ENCODE assay signal across 21 cellular contexts in the genomic region with DNA sequence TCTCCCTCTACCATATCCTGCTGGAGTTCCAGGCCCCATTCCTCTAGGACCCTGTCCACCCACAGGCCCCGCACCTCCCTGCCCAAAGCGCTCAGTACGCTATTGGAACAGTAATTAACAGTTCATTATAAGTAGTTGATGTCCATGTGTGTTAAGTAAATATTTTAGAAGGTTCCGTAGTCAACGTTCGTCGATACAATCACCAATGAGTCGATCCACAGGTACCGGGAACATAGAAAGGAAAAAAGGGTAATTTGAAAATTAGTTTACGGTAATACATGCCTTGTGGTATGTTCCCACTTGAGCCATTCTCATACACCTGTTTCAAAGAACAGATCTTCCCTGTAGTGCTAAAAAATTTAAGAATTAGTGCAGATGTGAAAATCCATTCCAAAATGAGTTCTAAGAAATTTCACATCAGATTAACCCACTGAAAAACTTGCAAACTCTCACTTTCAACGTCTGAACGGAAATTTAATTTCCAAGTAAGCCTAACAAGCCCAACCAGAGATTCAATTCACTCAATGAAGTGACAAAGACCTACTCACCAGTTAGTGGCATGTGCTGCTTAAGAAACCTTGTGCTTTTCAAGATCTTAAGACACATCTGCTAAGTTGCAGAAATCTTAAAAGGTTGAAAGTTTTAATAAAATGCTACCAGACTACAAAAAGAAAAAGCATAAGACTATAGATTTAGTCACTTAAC. TPM values are rescaled to one million over a fixed set of nuclear protein-coding genes. Genes with fewer than 3 reads are reported as not detected.
DNase-seq lines count a peak whose midpoint lies in the region; FAIRE-seq and TF ChIP-seq lines count a peak whose summit lies in the region.
"Had no signal": no experiment of that assay in that cellular context is flagged by ENCODE, and none has a peak within 500 bp of the region (broad histone marks: within the 10 kb centered on the region; RNA-seq: fewer than 3 reads in every experiment).

No MANE protein-coding gene starts in this region.

- POLR2A ChIA-PET in endothelial cell of umbilical vein (lab: Charles Lee): no interaction called here

- CTCF ChIA-PET in endothelial cell of umbilical vein (lab: Charles Lee): no interaction called here

- no peak for FAIRE-seq in endothelial cell of umbilical vein (lab: Jason Lieb, UNC)
- FAIRE-seq: islet of Langerhans had no signal

- H3K4me1 Mint-ChIP-seq in activated naive CD4-positive, alpha-beta T cell treated with anti-CD3 and anti-CD28 coated beads, Interleukin-2, amount 50 U/mL, for 24 hours: peaks cover 100% of the 10 kb centered on the region
- peaks cover 96% of the 10 kb centered on the region for H3K4me1 Mint-ChIP-seq in activated T-helper 1 cell treated with anti-CD3 and anti-CD28 coated beads, Interleukin-12 subunit alpha, Interleukin-12 subunit beta, Interleukin-2, Interleukin-4 antibody, amounts not matched to agents 30 ng/mL and 10 ng/mL and 1 ng/mL, durations not matched to agents 14 hours and 24 hours and 36 hours (ENCODE audit: low read depth)
- peaks cover 58% of the 10 kb centered on the region for H3K4me1 Mint-ChIP-seq in type B pancreatic cell (ENCODE audit: unreplicated experiment)
- H3K4me1 Mint-ChIP-seq in CD14-positive monocyte: peaks cover 23% of the 10 kb centered on the region

- no peak for DNase-seq in activated naive CD4-positive, alpha-beta T cell (lab: John Stamatoyannopoulos, UW)
- no peak for DNase-seq in activated T-helper 1 cell treated with anti-CD3 and anti-CD28 coated beads, Interleukin-12 subunit alpha, Interleukin-12 subunit beta, Interleukin-2, Interleukin-4 antibody, amounts not matched to agents 30 ng/mL and 10 ng/mL and 1 ng/mL, durations not matched to agents 14 hours and 24 hours and 36 hours (ENCODE audit: low spot score)
- DNase-seq in endothelial cell of umbilical vein (ENCODE audit: low read depth, low spot score) (no peak), type B pancreatic cell (ENCODE audit: extremely low spot score, unreplicated experiment) (no peak), CD14-positive monocyte (ENCODE audit: low spot score) (no peak), COR-L47 (lab: John Stamatoyannopoulos, UW) (no peak), uterus (no peak)
- DNase-seq: activated CD4-positive, alpha-beta T cell treated with anti-CD3 and anti-CD28 coated beads for 1 hour; brain microvascular endothelial cell; dermis blood vessel endothelial cell; heart left ventricle; naive B cell; NCI-H187; NCI-H510A treated with DMSO at 0.1 percent for 48 hours; retina; Right ventricle myocardium superior; stimulated activated CD4-positive, alpha-beta T cell treated with anti-CD3 and anti-CD28 coated beads, Interleukin-15, amount 100 ng/mL, for 24 hours had no signal

- H3K36me3 ChIP-seq in endothelial cell of umbilical vein (ENCODE audit: control insufficient read depth in 2 of 2, extremely low read depth in 1 of 2, insufficient read depth in 2 of 2, low read length in 2 of 2): peaks cover 63 to 90% of the 10 kb centered on the region in 2 experiments
- no peaks in the 10 kb centered on the region for H3K36me3 ChIP-seq in uterus

- peak overlapping the region; percentile 76 for H3K27ac Mint-ChIP-seq in activated naive CD4-positive, alpha-beta T cell treated with anti-CD3 and anti-CD28 coated beads, Interleukin-2, amount 50 U/mL, for 24 hours
- H3K27ac Mint-ChIP-seq in activated T-helper 1 cell treated with anti-CD3 and anti-CD28 coated beads, Interleukin-12 subunit alpha, Interleukin-12 subunit beta, Interleukin-2, Interleukin-4 antibody, amounts not matched to agents 30 ng/mL and 10 ng/mL and 1 ng/mL, durations not matched to agents 14 hours and 24 hours and 36 hours: peak overlapping the region; percentile 64
- H3K27ac Mint-ChIP-seq in type B pancreatic cell: peak overlapping the region; percentile 69
- peak overlapping the region in 3 of 7 donors; percentile 21 to 53 (median 24) for H3K27ac Mint-ChIP-seq in CD14-positive monocyte

- peaks cover 64% of the 10 kb centered on the region for H4K20me1 ChIP-seq in endothelial cell of umbilical vein (replicated peaks; ENCODE audit: control insufficient read depth, extremely low read depth, insufficient read depth, low read length)

- no peaks in the 10 kb centered on the region for H3K9me3 Mint-ChIP-seq in activated naive CD4-positive, alpha-beta T cell treated with anti-CD3 and anti-CD28 coated beads, Interleukin-2, amount 50 U/mL, for 24 hours
- no peaks in the 10 kb centered on the region for H3K9me3 Mint-ChIP-seq in activated T-helper 1 cell treated with anti-CD3 and anti-CD28 coated beads, Interleukin-12 subunit alpha, Interleukin-12 subunit beta, Interleukin-2, Interleukin-4 antibody, amounts not matched to agents 30 ng/mL and 10 ng/mL and 1 ng/mL, durations not matched to agents 14 hours and 24 hours and 36 hours
- H3K9me3 Mint-ChIP-seq in type B pancreatic cell: no peaks in the 10 kb centered on the region
- peaks cover 0 to 3% (median 0%) of the 10 kb centered on the region in 7 donors for H3K9me3 Mint-ChIP-seq in CD14-positive monocyte
- H3K9me3 Mint-ChIP-seq: naive B cell had no signal

- no peaks in the 10 kb centered on the region for H3K27me3 Mint-ChIP-seq in activated naive CD4-positive, alpha-beta T cell treated with anti-CD3 and anti-CD28 coated beads, Interleukin-2, amount 50 U/mL, for 24 hours
- no peaks in the 10 kb centered on the region for H3K27me3 Mint-ChIP-seq in activated T-helper 1 cell treated with anti-CD3 and anti-CD28 coated beads, Interleukin-12 subunit alpha, Interleukin-12 subunit beta, Interleukin-2, Interleukin-4 antibody, amounts not matched to agents 30 ng/mL and 10 ng/mL and 1 ng/mL, durations not matched to agents 14 hours and 24 hours and 36 hours (ENCODE audit: insufficient read depth)
- H3K27me3 Mint-ChIP-seq in type B pancreatic cell: no peaks in the 10 kb centered on the region
- H3K27me3 Mint-ChIP-seq in CD14-positive monocyte (ENCODE audit: low read depth in 3 of 3): peaks cover 0 to 4% (median 0%) of the 10 kb centered on the region in 3 donors
- H3K27me3 Mint-ChIP-seq: naive B cell had no signal

- peaks cover 48% of the 10 kb centered on the region for H3K36me3 Mint-ChIP-seq in activated naive CD4-positive, alpha-beta T cell treated with anti-CD3 and anti-CD28 coated beads, Interleukin-2, amount 50 U/mL, for 24 hours
- H3K36me3 Mint-ChIP-seq in activated T-helper 1 cell treated with anti-CD3 and anti-CD28 coated beads, Interleukin-12 subunit alpha, Interleukin-12 subunit beta, Interleukin-2, Interleukin-4 antibody, amounts not matched to agents 30 ng/mL and 10 ng/mL and 1 ng/mL, durations not matched to agents 14 hours and 24 hours and 36 hours (ENCODE audit: low read depth): peaks cover 91% of the 10 kb centered on the region
- peaks cover 80% of the 10 kb centered on the region for H3K36me3 Mint-ChIP-seq in type B pancreatic cell
- H3K36me3 Mint-ChIP-seq in CD14-positive monocyte: peaks cover 96 to 99% of the 10 kb centered on the region in 2 donors

- TF ChIP-seq POLR2A in endothelial cell of umbilical vein (IDR thresholded peaks at IDR 0.05; ENCODE audit: low read depth, low read length) (no peak), uterus (IDR thresholded peaks at IDR 0.05) (no peak)

- H3K27ac ChIP-seq in endothelial cell of umbilical vein (ENCODE audit: insufficient read depth, low read depth, low read length) (no peak overlapping the region), uterus (no peak overlapping the region)
- H3K27ac ChIP-seq: brain microvascular endothelial cell, esophagus muscularis mucosa, heart left ventricle had no signal

- no peaks in the 10 kb centered on the region for H3K9me3 ChIP-seq in endothelial cell of umbilical vein (replicated peaks; ENCODE audit: control insufficient read depth, insufficient read depth, low read length)
- no peaks in the 10 kb centered on the region for H3K9me3 ChIP-seq in uterus
- H3K9me3 ChIP-seq: esophagus muscularis mucosa, heart left ventricle had no signal

- TF ChIP-seq CTCF in endothelial cell of umbilical vein (IDR thresholded peaks at IDR 0.05; ENCODE audit: extremely low read depth in 1 of 2, insufficient read depth in 1 of 2, low read depth in 1 of 2, low read length in 2 of 2) (no peak), type B pancreatic cell (conservative IDR thresholded peaks at IDR 0.05) (no peak), CD14-positive monocyte (IDR thresholded peaks at IDR 0.05) (no peak), uterus (IDR thresholded peaks at IDR 0.05) (no peak)

- peak overlapping the region; percentile 76 for H3K4me3 Mint-ChIP-seq in activated naive CD4-positive, alpha-beta T cell treated with anti-CD3 and anti-CD28 coated beads, Interleukin-2, amount 50 U/mL, for 24 hours
- peak overlapping the region; percentile 34 for H3K4me3 Mint-ChIP-seq in activated T-helper 1 cell treated with anti-CD3 and anti-CD28 coated beads, Interleukin-12 subunit alpha, Interleukin-12 subunit beta, Interleukin-2, Interleukin-4 antibody, amounts not matched to agents 30 ng/mL and 10 ng/mL and 1 ng/mL, durations not matched to agents 14 hours and 24 hours and 36 hours
- H3K4me3 Mint-ChIP-seq in type B pancreatic cell (peak overlapping the region; percentile 71), CD14-positive monocyte (no peak overlapping the region)

- H3K9me1 ChIP-seq in endothelial cell of umbilical vein (replicated peaks; ENCODE audit: control insufficient read depth, extremely low read depth, insufficient read depth, low read length): no peaks in the 10 kb centered on the region

- no peak overlapping the region for H3K4me2 ChIP-seq in endothelial cell of umbilical vein (ENCODE audit: insufficient read depth, low read length)

- dilution Hi-C loops in endothelial cell of umbilical vein (cut with MboI; ENCODE audit: extremely low pct_ligation_motif_present, low sequenced_read_pairs): no loop called here

- H3K9ac ChIP-seq in endothelial cell of umbilical vein (replicated peaks; ENCODE audit: extremely low read depth, insufficient read depth, low read length): no peak overlapping the region

- H3K4me3 ChIP-seq in endothelial cell of umbilical vein (replicated peaks in 1 of 3; ENCODE audit: insufficient read depth in 1 of 3, low read depth in 1 of 3, low read length in 3 of 3) (no peak overlapping the region), uterus (no peak overlapping the region)
- H3K4me3 ChIP-seq: esophagus muscularis mucosa, heart left ventricle, lung had no signal

- peaks cover 97% of the 10 kb centered on the region for H3K79me2 ChIP-seq in endothelial cell of umbilical vein (ENCODE audit: control insufficient read depth, insufficient read depth, low read length)

- H3K27me3 ChIP-seq in endothelial cell of umbilical vein (ENCODE audit: control insufficient read depth in 2 of 2, insufficient read depth in 2 of 2, low read length in 2 of 2): no peaks in the 10 kb centered on the region
- no peaks in the 10 kb centered on the region for H3K27me3 ChIP-seq in uterus
- H3K27me3 ChIP-seq: brain microvascular endothelial cell, esophagus muscularis mucosa, heart left ventricle had no signal

- intact Hi-C loops in activated T-helper 1 cell treated with anti-CD3 and anti-CD28 coated beads, Interleukin-12 subunit alpha, Interleukin-12 subunit beta, Interleukin-2, Interleukin-4 antibody, amounts not matched to agents 30 ng/mL and 10 ng/mL and 1 ng/mL, durations not matched to agents 14 hours and 24 hours and 36 hours (cut with micrococcal nuclease): loop anchor here (5.0 kb wide), 1 partner anchor 197 kb away; the partner anchor contains the start of gene TMEM35B
- intact Hi-C loops in endothelial cell of umbilical vein (cut with micrococcal nuclease): no loop called here
- intact Hi-C loops in CD14-positive monocyte (cut with micrococcal nuclease): no loop called here
- intact Hi-C loops in uterus (cut with DNase I; ENCODE audit: low total_unique reads): no loop called here

- H2AFZ ChIP-seq in endothelial cell of umbilical vein (ENCODE audit: low read depth, low read length): no peak overlapping the region

- H3K4me1 ChIP-seq in endothelial cell of umbilical vein (ENCODE audit: control insufficient read depth, extremely low read depth, insufficient read depth, low read length) (peaks cover 40% of the 10 kb centered on the region), uterus (peaks cover 9 to 10% of the 10 kb centered on the region in 2 donors)

- BruUV-seq in endothelial cell of umbilical vein (replicated peaks; lab: Mats Ljungman, UMichigan): no TSS peak

RNA-seq across cellular contexts. Expression of gene SFPQ, which starts 8.3 kb away (rescaled TPM):
- total RNA-seq in activated T-helper 1 cell treated with anti-CD3 and anti-CD28 coated beads, Interleukin-12 subunit alpha, Interleukin-12 subunit beta, Interleukin-2, Interleukin-4 antibody, amounts not matched to agents 30 ng/mL and 10 ng/mL and 1 ng/mL, durations not matched to agents 14 hours and 24 hours and 36 hours: 398 and 404 TPM in 2 replicates
- total RNA-seq in endothelial cell of umbilical vein (413 and 415 TPM in 2 replicates), type B pancreatic cell (ENCODE audit: low replicate concordance) (256 and 445 TPM in 2 replicates), uterus (100 to 1,000 TPM in 3 of 4 donors, 10 to 100 TPM in 1; 82.1 to 310 (median 200) TPM)
- polyA plus RNA-seq in endothelial cell of umbilical vein (100 and 104 TPM in 2 replicates), CD14-positive monocyte (10 to 100 TPM; 80.8 to 89.2 TPM)
- polyA plus RNA-seq in endothelial cell of umbilical vein (2011; cell fraction: cytosol; rRNA removed): 70.6 and 76.8 TPM in 2 replicates
- polyA plus RNA-seq in endothelial cell of umbilical vein (2011; cell fraction: nucleus; rRNA removed): 563 and 666 TPM in 2 replicates
- 226 and 289 TPM in 2 replicates for polyA plus RNA-seq in endothelial cell of umbilical vein (2012)
- polyA minus RNA-seq in endothelial cell of umbilical vein: 145 and 149 TPM in 2 replicates
- 52.1 TPM for polyA minus RNA-seq in endothelial cell of umbilical vein (2011; cell fraction: cytosol; rRNA and poly(A)+ RNA removed)
- 312 and 370 TPM in 2 replicates for polyA minus RNA-seq in endothelial cell of umbilical vein (2011; cell fraction: nucleus; rRNA and poly(A)+ RNA removed)

Comparison
In these comparisons a context has a peak if more than half of its experiments do, and no peak if none do; other contexts are left out.
1. H3K4me3 Mint-ChIP-seq: peak in activated naive CD4-positive, alpha-beta T cell treated with anti-CD3 and anti-CD28 coated beads, Interleukin-2, amount 50 U/mL, for 24 hours (single experiment), activated T-helper 1 cell treated with anti-CD3 and anti-CD28 coated beads, Interleukin-12 subunit alpha, Interleukin-12 subunit beta, Interleukin-2, Interleukin-4 antibody, amounts not matched to agents 30 ng/mL and 10 ng/mL and 1 ng/mL, durations not matched to agents 14 hours and 24 hours and 36 hours (single experiment) and type B pancreatic cell (single experiment); none in CD14-positive monocyte (0 of 2).